16 cellular contexts compared by ENCODE assay signal in genomic region chr6:77124604-77125003, GRCh38.
DNase-seq lines count a peak whose midpoint lies in the region; ATAC-seq and TF ChIP-seq lines count a peak whose summit lies in the region.
"Had no signal": no experiment of that assay in that cellular context is flagged by ENCODE, and none has a peak within 500 bp of the region (broad histone marks: within the 10 kb centered on the region; RNA-seq: fewer than 3 reads in every experiment).

No MANE protein-coding gene starts in this region.

- no peaks in the 10 kb centered on the region for H3K79me2 ChIP-seq in SK-N-SH (ENCODE audit: insufficient read depth)

- DNase-seq in SK-N-SH = no peak
- DNase-seq in Panc1 (ENCODE audit: low read depth, low spot score) = no peak
- DNase-seq in fibroblast of pulmonary artery (ENCODE audit: low read depth) = peak; percentile 6
- DNase-seq in retinal pigment epithelial cell (ENCODE audit: low read depth) = peak; percentile 7
- DNase-seq in gastrocnemius medialis = no peak
- DNase-seq in right cardiac atrium = no peak
- DNase-seq: activated CD4-positive, alpha-beta T cell treated with anti-CD3 and anti-CD28 coated beads for 4 hours; activated naive CD8-positive, alpha-beta T cell treated with anti-CD3 and anti-CD28 coated beads, Interleukin-2, amount 50 U/mL, for 24 hours; activated T-cell treated with anti-CD3 and anti-CD28 coated beads, Interleukin-2, amount 50 U/mL, for 24 hours; immature natural killer cell; mucosa of descending colon; NCI-H1092; NCI-H446 had no signal

- H3K9me3 ChIP-seq in SK-N-SH (no peaks in the 10 kb centered on the region), Panc1 (ENCODE audit: control insufficient read depth, insufficient read depth, low read depth, low read length) (no peaks in the 10 kb centered on the region; the same call in 1 of the 2 replicates), gastrocnemius medialis (no peaks in the 10 kb centered on the region), right cardiac atrium (ENCODE audit: control insufficient read depth, low read length) (no peaks in the 10 kb centered on the region)

- H3F3A ChIP-seq in SK-N-SH (replicated peaks; ENCODE audit: insufficient read depth) = no peaks in the 10 kb centered on the region

- ATAC-seq in SK-N-SH treated with all-trans-retinoic acid at 6 μM for 48 hours (peak; percentile 75), Panc1 (no peak), gastrocnemius medialis (no peak), right cardiac atrium (no peak), HG03097 (IDR thresholded peaks at IDR 0.05; ENCODE audit: low FRiP score, unreplicated experiment) (no peak)
- ATAC-seq: activated naive CD8-positive, alpha-beta T cell treated with anti-CD3 and anti-CD28 coated beads, Interleukin-2, amount 50 U/mL, for 24 hours; mucosa of descending colon had no signal

- TF ChIP-seq CTCF in SK-N-SH (IDR thresholded peaks at IDR 0.05) (no peak; the same call in 1 of the 2 replicates), Panc1 (IDR thresholded peaks at IDR 0.05) (peak; percentile 22; the same call in 1 of the 2 replicates), fibroblast of pulmonary artery (IDR thresholded peaks at IDR 0.05; ENCODE audit: low read length, missing control alignments) (no peak), retinal pigment epithelial cell (conservative IDR thresholded peaks at IDR 0.05; ENCODE audit: low read depth, low read length) (peak; percentile 47), gastrocnemius medialis (IDR thresholded peaks at IDR 0.05 in 4 of 5, conservative IDR thresholded peaks at IDR 0.05 in 1 of 5) (no peak)

- H3K9me2 ChIP-seq in SK-N-SH = no peaks in the 10 kb centered on the region

- H3K36me3 ChIP-seq in SK-N-SH (replicated peaks in 1 of 2; ENCODE audit: control insufficient read depth in 1 of 2, insufficient read depth in 2 of 2, low read length in 1 of 2) = no peaks in the 10 kb centered on the region
- H3K36me3 ChIP-seq in Panc1 (ENCODE audit: control insufficient read depth, insufficient read depth, low read length) = no peaks in the 10 kb centered on the region
- no peaks in the 10 kb centered on the region for H3K36me3 ChIP-seq in gastrocnemius medialis
- H3K36me3 ChIP-seq: thoracic aorta had no signal

- H4K20me1 ChIP-seq in SK-N-SH (ENCODE audit: insufficient read depth) = no peaks in the 10 kb centered on the region

- WGBS in SK-N-SH (ENCODE audit: low lambda C conversion rate) = 25% methylated on average over 1 of the region's 1 CpG
- WGBS in right cardiac atrium = 91% methylated on average over 1 of the region's 1 CpG

- TF ChIP-seq RAD21 in SK-N-SH (IDR thresholded peaks at IDR 0.05; ENCODE audit: low read length) = no peak

- in situ Hi-C loops in Panc1 (cut with HindIII; ENCODE audit: low pct_unique_long_range_greater_than_20kb, low sequenced_read_pairs) = no loop called here
- in situ Hi-C loops in gastrocnemius medialis (cut with MboI; ENCODE audit: low sequenced_read_pairs in 4 of 4) = no loop called here

- H3K4me2 ChIP-seq in SK-N-SH = no peak overlapping the region

- BruUV-seq in Panc1 (replicated peaks; lab: Mats Ljungman, UMichigan) = no TSS peak

- H3K27ac ChIP-seq in SK-N-SH (ENCODE audit: low read depth in 2 of 2, low read length in 1 of 2) (no peak overlapping the region), Panc1 (ENCODE audit: low read length) (no peak overlapping the region), gastrocnemius medialis (no peak overlapping the region), right cardiac atrium (ENCODE audit: low read length) (no peak overlapping the region)
- H3K27ac ChIP-seq: thoracic aorta had no signal

- H3K4me3 ChIP-seq in SK-N-SH (ENCODE audit: low read depth in 2 of 2, low read length in 1 of 2) (no peak overlapping the region), Panc1 (ENCODE audit: low read depth in 2 of 2, low read length in 2 of 2) (no peak overlapping the region), fibroblast of pulmonary artery (replicated peaks; ENCODE audit: low read depth, low read length) (no peak overlapping the region), retinal pigment epithelial cell (ENCODE audit: low read length) (no peak overlapping the region), gastrocnemius medialis (no peak overlapping the region), right cardiac atrium (ENCODE audit: low read length) (no peak overlapping the region)
- H3K4me3 ChIP-seq: mucosa of descending colon, thoracic aorta had no signal

- no peak for TF ChIP-seq EP300 in SK-N-SH (IDR thresholded peaks at IDR 0.05; ENCODE audit: borderline replicate concordance in 1 of 2, low read depth in 1 of 2, low read length in 1 of 2)

- H3K4me1 ChIP-seq in SK-N-SH (ENCODE audit: control insufficient read depth in 1 of 2, insufficient read depth in 2 of 2, low read depth in 1 of 2, low read length in 1 of 2) (no peaks in the 10 kb centered on the region), Panc1 (ENCODE audit: control insufficient read depth, insufficient read depth, low read length) (no peaks in the 10 kb centered on the region), gastrocnemius medialis (no peaks in the 10 kb centered on the region), right cardiac atrium (ENCODE audit: control insufficient read depth, insufficient read depth, low read length) (no peaks in the 10 kb centered on the region)

- CTCF ChIA-PET in SK-N-SH (lab: Yijun Ruan, JAX) (no interaction called here), Panc1 (lab: Charles Lee) (no interaction called here)

- no peaks in the 10 kb centered on the region; the same call in 1 of the 2 replicates for H3K27me3 ChIP-seq in SK-N-SH (ENCODE audit: insufficient read depth)
- no peaks in the 10 kb centered on the region for H3K27me3 ChIP-seq in Panc1 (ENCODE audit: control insufficient read depth, insufficient read depth, low read length)
- no peaks in the 10 kb centered on the region for H3K27me3 ChIP-seq in gastrocnemius medialis
- no peaks in the 10 kb centered on the region for H3K27me3 ChIP-seq in right cardiac atrium (ENCODE audit: control insufficient read depth, insufficient read depth)

- H2AFZ ChIP-seq in SK-N-SH (ENCODE audit: low read depth) = no peak overlapping the region

- intact Hi-C loops in Panc1 (cut with micrococcal nuclease; ENCODE audit: unreplicated experiment) = no loop called here
- intact Hi-C loops in gastrocnemius medialis (cut with DNase I; ENCODE audit: low total_unique reads) = no loop called here
- intact Hi-C loops in right cardiac atrium (cut with DNase I) = no loop called here

- POLR2A ChIA-PET in SK-N-SH (lab: Yijun Ruan, JAX) (no interaction called here), Panc1 (lab: Charles Lee) (no interaction called here)

- TF ChIP-seq POLR2A in gastrocnemius medialis (IDR thresholded peaks at IDR 0.05) = no peak

- no peak overlapping the region for H3K9ac ChIP-seq in SK-N-SH

TF ChIP-seq in SK-N-SH treated with all-trans-retinoic acid at 6 μM for 48 hours, 23 proteins besides CTCF, POLR2A, EP300 and RAD21 (continues in another document):
- TF ChIP-seq ZNF565 (CRISPR knock-in tag; conservative IDR thresholded peaks at IDR 0.05; ENCODE audit: low read depth) (no peak), CREB5 (CRISPR knock-in tag; IDR thresholded peaks at IDR 0.05; ENCODE audit: low read depth) (no peak), CSDC2 (CRISPR knock-in tag; IDR thresholded peaks at IDR 0.05) (no peak), ESRRG (CRISPR knock-in tag; IDR thresholded peaks at IDR 0.05) (no peak), SNAI2 (CRISPR knock-in tag; IDR thresholded peaks at IDR 0.05) (no peak), ARNTL (CRISPR knock-in tag; IDR thresholded peaks at IDR 0.05; ENCODE audit: borderline replicate concordance, low read depth) (no peak)

TF ChIP-seq in SK-N-SH, 30 proteins besides CTCF, POLR2A, EP300 and RAD21 (continues in another document):
- TF ChIP-seq RXRA (IDR thresholded peaks at IDR 0.05; ENCODE audit: borderline replicate concordance, low read depth) (no peak), MXI1 (IDR thresholded peaks at IDR 0.05; ENCODE audit: low read depth, low read length) (no peak), GABPA (IDR thresholded peaks at IDR 0.05; ENCODE audit: low read depth) (no peak), USF1 (IDR thresholded peaks at IDR 0.05; ENCODE audit: borderline replicate concordance, low read depth) (no peak), TEAD4 (IDR thresholded peaks at IDR 0.05; ENCODE audit: borderline replicate concordance, insufficient read depth) (no peak), MAX (IDR thresholded peaks at IDR 0.05; ENCODE audit: low read depth) (no peak), GATA2 (CRISPR knock-in tag; IDR thresholded peaks at IDR 0.05) (no peak), USF2 (IDR thresholded peaks at IDR 0.05; ENCODE audit: borderline replicate concordance, low read depth, low read length) (no peak), IRF3 (IDR thresholded peaks at IDR 0.05; ENCODE audit: low read depth, low read length) (no peak), RFX5 (IDR thresholded peaks at IDR 0.05; ENCODE audit: low read length) (no peak), SIN3A (IDR thresholded peaks at IDR 0.05; ENCODE audit: borderline replicate concordance, low read depth, low read length) (no peak), EZH2phosphoT487 (IDR thresholded peaks at IDR 0.05; ENCODE audit: borderline replicate concordance, low read depth) (no peak)

Comparison
In these comparisons a context has a peak if more than half of its experiments do, and no peak if none do; other contexts are left out.
1. DNase-seq: peak in fibroblast of pulmonary artery (single experiment) and retinal pigment epithelial cell (single experiment); none in SK-N-SH (single experiment), Panc1 (single experiment), gastrocnemius medialis (0 of 2) and right cardiac atrium (0 of 3).
2. CTCF ChIP-seq: peak in Panc1 (single experiment) and retinal pigment epithelial cell (single experiment); none in SK-N-SH (single experiment), fibroblast of pulmonary artery (single experiment) and gastrocnemius medialis (0 of 5).